Comparison of ENCODE assay signal across 1 cellular context in the genomic region with DNA sequence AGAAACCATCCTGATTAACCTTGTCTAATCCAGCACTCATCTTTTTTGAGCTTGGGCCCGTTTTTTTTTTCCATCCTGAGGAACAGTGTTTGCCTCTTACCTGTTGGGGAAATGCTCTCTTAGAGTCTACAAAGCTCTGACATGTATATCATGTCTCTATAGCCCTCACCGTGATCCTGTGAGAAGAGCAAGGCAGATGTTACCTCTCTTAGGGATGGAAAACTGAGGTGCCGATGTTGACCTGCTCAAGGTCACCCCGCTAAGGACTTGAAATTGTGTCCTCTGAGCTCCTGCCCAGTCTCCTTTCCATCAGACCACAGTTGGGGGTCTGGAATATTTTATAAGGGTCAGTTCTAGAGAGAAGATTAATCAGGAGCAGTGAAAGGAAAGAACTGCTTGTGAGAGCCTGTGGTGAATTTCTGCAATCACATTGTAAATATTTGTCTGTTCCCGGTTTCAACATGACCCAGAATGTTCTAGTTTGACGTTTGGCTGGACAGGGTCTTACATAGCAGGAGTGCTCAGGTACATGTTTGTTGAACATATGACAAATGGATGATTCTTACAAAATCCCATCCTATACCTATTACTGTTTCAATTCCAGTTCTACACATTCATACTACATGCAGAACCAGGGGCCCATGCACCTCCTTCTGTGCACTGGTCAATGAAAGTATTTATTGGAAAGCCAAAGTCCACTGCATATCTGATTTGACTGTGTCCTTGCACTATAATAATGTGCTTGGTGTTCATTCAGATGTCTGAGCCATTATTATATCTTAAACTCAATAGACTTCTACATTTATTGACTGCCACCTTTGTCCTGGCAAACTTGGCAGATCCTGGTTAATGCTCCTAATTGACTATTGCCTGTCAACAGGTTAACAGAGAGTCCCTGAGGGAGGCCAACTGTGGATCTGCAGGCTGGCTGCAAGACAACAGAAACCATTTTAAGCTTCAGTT.
A peak's percentile ranks its signal among the peaks of the same experiment; 100 is the strongest.
TF ChIP-seq lines count a peak whose summit lies in the region.

No MANE protein-coding gene starts in this region.

TF ChIP-seq in HepG2, 621 proteins besides CTCF, POLR2A, EP300 and RAD21 (continued from another document and continues in another):
- TF ChIP-seq, protein P1, sequence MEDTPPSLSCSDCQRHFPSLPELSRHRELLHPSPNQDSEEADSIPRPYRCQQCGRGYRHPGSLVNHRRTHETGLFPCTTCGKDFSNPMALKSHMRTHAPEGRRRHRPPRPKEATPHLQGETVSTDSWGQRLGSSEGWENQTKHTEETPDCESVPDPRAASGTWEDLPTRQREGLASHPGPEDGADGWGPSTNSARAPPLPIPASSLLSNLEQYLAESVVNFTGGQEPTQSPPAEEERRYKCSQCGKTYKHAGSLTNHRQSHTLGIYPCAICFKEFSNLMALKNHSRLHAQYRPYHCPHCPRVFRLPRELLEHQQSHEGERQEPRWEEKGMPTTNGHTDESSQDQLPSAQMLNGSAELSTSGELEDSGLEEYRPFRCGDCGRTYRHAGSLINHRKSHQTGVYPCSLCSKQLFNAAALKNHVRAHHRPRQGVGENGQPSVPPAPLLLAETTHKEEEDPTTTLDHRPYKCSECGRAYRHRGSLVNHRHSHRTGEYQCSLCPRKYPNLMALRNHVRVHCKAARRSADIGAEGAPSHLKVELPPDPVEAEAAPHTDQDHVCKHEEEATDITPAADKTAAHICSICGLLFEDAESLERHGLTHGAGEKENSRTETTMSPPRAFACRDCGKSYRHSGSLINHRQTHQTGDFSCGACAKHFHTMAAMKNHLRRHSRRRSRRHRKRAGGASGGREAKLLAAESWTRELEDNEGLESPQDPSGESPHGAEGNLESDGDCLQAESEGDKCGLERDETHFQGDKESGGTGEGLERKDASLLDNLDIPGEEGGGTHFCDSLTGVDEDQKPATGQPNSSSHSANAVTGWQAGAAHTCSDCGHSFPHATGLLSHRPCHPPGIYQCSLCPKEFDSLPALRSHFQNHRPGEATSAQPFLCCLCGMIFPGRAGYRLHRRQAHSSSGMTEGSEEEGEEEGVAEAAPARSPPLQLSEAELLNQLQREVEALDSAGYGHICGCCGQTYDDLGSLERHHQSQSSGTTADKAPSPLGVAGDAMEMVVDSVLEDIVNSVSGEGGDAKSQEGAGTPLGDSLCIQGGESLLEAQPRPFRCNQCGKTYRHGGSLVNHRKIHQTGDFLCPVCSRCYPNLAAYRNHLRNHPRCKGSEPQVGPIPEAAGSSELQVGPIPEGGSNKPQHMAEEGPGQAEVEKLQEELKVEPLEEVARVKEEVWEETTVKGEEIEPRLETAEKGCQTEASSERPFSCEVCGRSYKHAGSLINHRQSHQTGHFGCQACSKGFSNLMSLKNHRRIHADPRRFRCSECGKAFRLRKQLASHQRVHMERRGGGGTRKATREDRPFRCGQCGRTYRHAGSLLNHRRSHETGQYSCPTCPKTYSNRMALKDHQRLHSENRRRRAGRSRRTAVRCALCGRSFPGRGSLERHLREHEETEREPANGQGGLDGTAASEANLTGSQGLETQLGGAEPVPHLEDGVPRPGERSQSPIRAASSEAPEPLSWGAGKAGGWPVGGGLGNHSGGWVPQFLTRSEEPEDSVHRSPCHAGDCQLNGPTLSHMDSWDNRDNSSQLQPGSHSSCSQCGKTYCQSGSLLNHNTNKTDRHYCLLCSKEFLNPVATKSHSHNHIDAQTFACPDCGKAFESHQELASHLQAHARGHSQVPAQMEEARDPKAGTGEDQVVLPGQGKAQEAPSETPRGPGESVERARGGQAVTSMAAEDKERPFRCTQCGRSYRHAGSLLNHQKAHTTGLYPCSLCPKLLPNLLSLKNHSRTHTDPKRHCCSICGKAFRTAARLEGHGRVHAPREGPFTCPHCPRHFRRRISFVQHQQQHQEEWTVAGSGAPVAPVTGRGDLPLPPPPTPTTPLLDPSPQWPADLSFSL (CRISPR knock-in tag; IDR thresholded peaks at IDR 0.05) = no peak
- TF ChIP-seq AFF4 (CRISPR knock-in tag; IDR thresholded peaks at IDR 0.05) (no peak), MXD4 (CRISPR knock-in tag; IDR thresholded peaks at IDR 0.05) (0 out of 2 replicates have a peak, but pooled peaks have one; percentile 23), RXRB (CRISPR knock-in tag; IDR thresholded peaks at IDR 0.05; ENCODE audit: borderline replicate concordance) (no peak), KMT2B (CRISPR knock-in tag; IDR thresholded peaks at IDR 0.05) (no peak), CENPT (CRISPR knock-in tag; IDR thresholded peaks at IDR 0.05; ENCODE audit: low read depth) (no peak), MXD1 (CRISPR knock-in tag; IDR thresholded peaks at IDR 0.05) (no peak), MAFF (IDR thresholded peaks at IDR 0.05; ENCODE audit: low read depth, low read length) (no peak), AKAP8 (CRISPR knock-in tag; IDR thresholded peaks at IDR 0.05) (no peak), TRIM24 (CRISPR knock-in tag; IDR thresholded peaks at IDR 0.05) (no peak), ZMYM4 (CRISPR knock-in tag; IDR thresholded peaks at IDR 0.05) (0 out of 2 replicates have a peak, but pooled peaks have one; percentile 31), DPF2 (CRISPR knock-in tag; IDR thresholded peaks at IDR 0.05; ENCODE audit: borderline replicate concordance, low read depth) (peak; percentile 66; the same call in 1 of the 2 replicates), ZNF30 (CRISPR knock-in tag; IDR thresholded peaks at IDR 0.05) (no peak), IRF9 (CRISPR knock-in tag; IDR thresholded peaks at IDR 0.05; ENCODE audit: borderline replicate concordance) (no peak), ZNF17 (CRISPR knock-in tag; IDR thresholded peaks at IDR 0.05) (0 out of 2 replicates have a peak, but pooled peaks have one; percentile 25), ZSCAN25 (CRISPR knock-in tag; IDR thresholded peaks at IDR 0.05) (no peak), ZNF468 (CRISPR knock-in tag; IDR thresholded peaks at IDR 0.05) (no peak), PHF20 (CRISPR knock-in tag; IDR thresholded peaks at IDR 0.05) (no peak), ZNF547 (CRISPR knock-in tag; IDR thresholded peaks at IDR 0.05) (no peak), ZNF496 (CRISPR knock-in tag; IDR thresholded peaks at IDR 0.05; ENCODE audit: insufficient replicate concordance) (no peak), ZNF264 (CRISPR knock-in tag; IDR thresholded peaks at IDR 0.05) (no peak), ARID5B (CRISPR knock-in tag; IDR thresholded peaks at IDR 0.05) (peak; percentile 63; the same call in 1 of the 2 replicates)
- TF ChIP-seq, protein P2, sequence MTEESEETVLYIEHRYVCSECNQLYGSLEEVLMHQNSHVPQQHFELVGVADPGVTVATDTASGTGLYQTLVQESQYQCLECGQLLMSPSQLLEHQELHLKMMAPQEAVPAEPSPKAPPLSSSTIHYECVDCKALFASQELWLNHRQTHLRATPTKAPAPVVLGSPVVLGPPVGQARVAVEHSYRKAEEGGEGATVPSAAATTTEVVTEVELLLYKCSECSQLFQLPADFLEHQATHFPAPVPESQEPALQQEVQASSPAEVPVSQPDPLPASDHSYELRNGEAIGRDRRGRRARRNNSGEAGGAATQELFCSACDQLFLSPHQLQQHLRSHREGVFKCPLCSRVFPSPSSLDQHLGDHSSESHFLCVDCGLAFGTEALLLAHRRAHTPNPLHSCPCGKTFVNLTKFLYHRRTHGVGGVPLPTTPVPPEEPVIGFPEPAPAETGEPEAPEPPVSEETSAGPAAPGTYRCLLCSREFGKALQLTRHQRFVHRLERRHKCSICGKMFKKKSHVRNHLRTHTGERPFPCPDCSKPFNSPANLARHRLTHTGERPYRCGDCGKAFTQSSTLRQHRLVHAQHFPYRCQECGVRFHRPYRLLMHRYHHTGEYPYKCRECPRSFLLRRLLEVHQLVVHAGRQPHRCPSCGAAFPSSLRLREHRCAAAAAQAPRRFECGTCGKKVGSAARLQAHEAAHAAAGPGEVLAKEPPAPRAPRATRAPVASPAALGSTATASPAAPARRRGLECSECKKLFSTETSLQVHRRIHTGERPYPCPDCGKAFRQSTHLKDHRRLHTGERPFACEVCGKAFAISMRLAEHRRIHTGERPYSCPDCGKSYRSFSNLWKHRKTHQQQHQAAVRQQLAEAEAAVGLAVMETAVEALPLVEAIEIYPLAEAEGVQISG (CRISPR knock-in tag; IDR thresholded peaks at IDR 0.05) = no peak
- TF ChIP-seq, protein P3, sequence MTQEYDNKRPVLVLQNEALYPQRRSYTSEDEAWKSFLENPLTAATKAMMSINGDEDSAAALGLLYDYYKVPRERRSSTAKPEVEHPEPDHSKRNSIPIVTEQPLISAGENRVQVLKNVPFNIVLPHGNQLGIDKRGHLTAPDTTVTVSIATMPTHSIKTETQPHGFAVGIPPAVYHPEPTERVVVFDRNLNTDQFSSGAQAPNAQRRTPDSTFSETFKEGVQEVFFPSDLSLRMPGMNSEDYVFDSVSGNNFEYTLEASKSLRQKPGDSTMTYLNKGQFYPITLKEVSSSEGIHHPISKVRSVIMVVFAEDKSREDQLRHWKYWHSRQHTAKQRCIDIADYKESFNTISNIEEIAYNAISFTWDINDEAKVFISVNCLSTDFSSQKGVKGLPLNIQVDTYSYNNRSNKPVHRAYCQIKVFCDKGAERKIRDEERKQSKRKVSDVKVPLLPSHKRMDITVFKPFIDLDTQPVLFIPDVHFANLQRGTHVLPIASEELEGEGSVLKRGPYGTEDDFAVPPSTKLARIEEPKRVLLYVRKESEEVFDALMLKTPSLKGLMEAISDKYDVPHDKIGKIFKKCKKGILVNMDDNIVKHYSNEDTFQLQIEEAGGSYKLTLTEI (CRISPR knock-in tag; conservative IDR thresholded peaks at IDR 0.05) = no peak
- TF ChIP-seq, protein P4, sequence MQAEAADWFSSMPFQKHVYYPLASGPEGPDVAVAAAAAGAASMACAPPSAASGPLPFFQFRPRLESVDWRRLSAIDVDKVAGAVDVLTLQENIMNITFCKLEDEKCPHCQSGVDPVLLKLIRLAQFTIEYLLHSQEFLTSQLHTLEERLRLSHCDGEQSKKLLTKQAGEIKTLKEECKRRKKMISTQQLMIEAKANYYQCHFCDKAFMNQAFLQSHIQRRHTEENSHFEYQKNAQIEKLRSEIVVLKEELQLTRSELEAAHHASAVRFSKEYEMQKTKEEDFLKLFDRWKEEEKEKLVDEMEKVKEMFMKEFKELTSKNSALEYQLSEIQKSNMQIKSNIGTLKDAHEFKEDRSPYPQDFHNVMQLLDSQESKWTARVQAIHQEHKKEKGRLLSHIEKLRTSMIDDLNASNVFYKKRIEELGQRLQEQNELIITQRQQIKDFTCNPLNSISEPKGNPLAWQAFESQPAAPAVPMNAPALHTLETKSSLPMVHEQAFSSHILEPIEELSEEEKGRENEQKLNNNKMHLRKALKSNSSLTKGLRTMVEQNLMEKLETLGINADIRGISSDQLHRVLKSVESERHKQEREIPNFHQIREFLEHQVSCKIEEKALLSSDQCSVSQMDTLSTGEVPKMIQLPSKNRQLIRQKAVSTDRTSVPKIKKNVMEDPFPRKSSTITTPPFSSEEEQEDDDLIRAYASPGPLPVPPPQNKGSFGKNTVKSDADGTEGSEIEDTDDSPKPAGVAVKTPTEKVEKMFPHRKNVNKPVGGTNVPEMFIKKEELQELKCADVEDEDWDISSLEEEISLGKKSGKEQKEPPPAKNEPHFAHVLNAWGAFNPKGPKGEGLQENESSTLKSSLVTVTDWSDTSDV (CRISPR knock-in tag; IDR thresholded peaks at IDR 0.05) = no peak
